In genomic region chr10:70137927-70138883, GRCh38 we compare ENCODE assay signal across 18 cellular contexts. TPM values are rescaled to one million over a fixed set of nuclear protein-coding genes. Genes with fewer than 3 reads are reported as not detected.
A peak's percentile ranks its signal among the peaks of the same experiment; 100 is the strongest.
DNase-seq lines count a peak whose midpoint lies in the region; ATAC-seq, FAIRE-seq and TF ChIP-seq lines count a peak whose summit lies in the region.
"Had no signal": no experiment of that assay in that cellular context is flagged by ENCODE, and none has a peak within 500 bp of the region (broad histone marks: within the 10 kb centered on the region; RNA-seq: fewer than 3 reads in every experiment).

No MANE protein-coding gene starts in this region.

- ATAC-seq in left colon, result peak; percentile 86
- ATAC-seq: stimulated activated naive CD8-positive, alpha-beta T cell treated with anti-CD3 and anti-CD28 coated beads, Interleukin-15, Interleukin-2, amounts not matched to agents 100 U/mL and 50 U/mL, for 24 hours had no signal

- H3K9me3 ChIP-seq in stomach, result no peaks in the 10 kb centered on the region
- H3K9me3 ChIP-seq in MG63, result no peaks in the 10 kb centered on the region

- no peak for FAIRE-seq in bronchial epithelial cell (lab: Jason Lieb, UNC)
- FAIRE-seq: colon, GM12892, H1 had no signal

- H3K4me3 ChIP-seq in bronchial epithelial cell (ENCODE audit: low read depth, low read length) (no peak overlapping the region), stomach (no peak overlapping the region), MG63 (no peak overlapping the region)

- TF ChIP-seq CTCF in bronchial epithelial cell (IDR thresholded peaks at IDR 0.05; ENCODE audit: insufficient read depth, low read length, severe bottlenecking), result no peak
- TF ChIP-seq CTCF in stomach (IDR thresholded peaks at IDR 0.05), result no peak

- peak overlapping the region in 4 of 5 donors; percentile 35 to 62 (median 51) for H3K27ac ChIP-seq in stomach
- H3K27ac ChIP-seq: brain microvascular endothelial cell had no signal

- intact Hi-C loops in left colon (cut with DNase I, micrococcal nuclease), result no loop called here
- intact Hi-C loops in stomach (cut with DNase I; ENCODE audit: low total_unique reads), result no loop called here

- TF ChIP-seq POLR2A in stomach (IDR thresholded peaks at IDR 0.05), result no peak

- H3K4me1 ChIP-seq in stomach, result peaks cover 0 to 14% (median 5%) of the 10 kb centered on the region in 4 donors

- H3K36me3 ChIP-seq in bronchial epithelial cell (ENCODE audit: control insufficient read depth, insufficient read depth, low read length) (peaks cover 2% of the 10 kb centered on the region), stomach (peaks cover 6 to 27% (median 12%) of the 10 kb centered on the region in 4 donors), MG63 (peaks cover 20% of the 10 kb centered on the region)

- WGBS in stomach, 5 donors, result 62 to 79% (median 69%) methylated on average over 14 of the region's 14 CpGs

- H3K27me3 ChIP-seq in bronchial epithelial cell (ENCODE audit: control insufficient read depth, insufficient read depth, low read length) (no peaks in the 10 kb centered on the region), stomach (no peaks in the 10 kb centered on the region), MG63 (no peaks in the 10 kb centered on the region)
- H3K27me3 ChIP-seq: brain microvascular endothelial cell had no signal

- no peak for TF ChIP-seq RAD21 in Ishikawa (IDR thresholded peaks at IDR 0.05; ENCODE audit: low read depth)

- DNase-seq in bronchial epithelial cell (ENCODE audit: low read depth), result peak; percentile 33
- DNase-seq in left colon, result peak; percentile 70 to 80
- DNase-seq in stomach, result peak; percentile 30
- no peak for DNase-seq in NCI-H187 (lab: John Stamatoyannopoulos, UW)
- no peak for DNase-seq in NK-92 treated with Interleukin-12 subunit alpha and Interleukin-12 subunit beta, amount 100 ng/mL, for 24 hours (lab: John Stamatoyannopoulos, UW)
- no peak for DNase-seq in MG63
- DNase-seq: activated CD4-positive, alpha-beta T cell treated with anti-CD3 and anti-CD28 coated beads for 1 hour; brain microvascular endothelial cell; endodermal cell; naive B cell; NCI-H2081 treated with DMSO at 0.1 percent for 48 hours; NCI-H510A treated with DMSO at 0.1 percent for 48 hours; stimulated activated CD4-positive, alpha-beta T cell treated with anti-CD3 and anti-CD28 coated beads, Interleukin-4, amount 100 ng/mL, for 1 hour; stimulated activated naive CD8-positive, alpha-beta T cell treated with anti-CD3 and anti-CD28 coated beads, Interleukin-15, Interleukin-2, amounts not matched to agents 100 U/mL and 50 U/mL, for 24 hours had no signal

- TF ChIP-seq EP300 in Ishikawa (IDR thresholded peaks at IDR 0.05; ENCODE audit: borderline replicate concordance) (no peak), stomach (IDR thresholded peaks at IDR 0.05) (no peak)

TF ChIP-seq in Ishikawa, 13 proteins besides CTCF, POLR2A, EP300 and RAD21:
- TF ChIP-seq CREB1 (IDR thresholded peaks at IDR 0.05; ENCODE audit: low read depth) (no peak), USF1 (IDR thresholded peaks at IDR 0.05) (peak; percentile 49), MAX (IDR thresholded peaks at IDR 0.05) (0 out of 2 replicates have a peak, but pooled peaks have one; percentile 42), TEAD4 (IDR thresholded peaks at IDR 0.05) (no peak), TCF12 (IDR thresholded peaks at IDR 0.05; ENCODE audit: low read depth) (0 out of 2 replicates have a peak, but pooled peaks have one; percentile 23)

RNA-seq across cellular contexts. Expression of gene AIFM2, which starts 5.6 kb away (rescaled TPM):
- total RNA-seq in bronchial epithelial cell (14.7 and 26.6 TPM in 2 replicates), left colon (10 to 100 TPM; 21.8 to 32.4 TPM), stomach (10 to 100 TPM in 1 of 5 donors, 1 to 10 TPM in 4; 4.5 to 12.9 (median 5.8) TPM)
- 10 to 100 TPM in 2 of 3 donors, 1 to 10 TPM in 1; 6.3 to 14.5 (median 10.6) TPM for polyA plus RNA-seq in stomach
- 20.7 and 21.8 TPM in 2 replicates for total RNA-seq in MG63 (2014; rRNA removed; shearing (Covaris generic); ENCODE audit: low replicate concordance)

RNA-seq across cellular contexts. Expression of gene TYSND1, which starts 8.3 kb away (rescaled TPM):
- total RNA-seq in bronchial epithelial cell (32.1 and 33.5 TPM in 2 replicates), left colon (10 to 100 TPM; 12.5 to 20.0 TPM), stomach (10 to 100 TPM in 1 of 5 donors, 1 to 10 TPM in 4; 1.2 to 79.4 (median 3.9) TPM)
- 10 to 100 TPM in 1 of 3 donors, 1 to 10 TPM in 2; 4.8 to 16.3 (median 5.5) TPM for polyA plus RNA-seq in stomach
- total RNA-seq in MG63 (2014; rRNA removed; shearing (Covaris generic); ENCODE audit: low replicate concordance), result 19.4 and 29.9 TPM in 2 replicates

RNA-seq across cellular contexts. Expression of gene SAR1A, which starts 32.1 kb away (rescaled TPM):
- total RNA-seq in bronchial epithelial cell, result 129 and 143 TPM in 2 replicates
- total RNA-seq in left colon, result 10 to 100 TPM; 81.4 to 92.6 TPM
- 100 to 1,000 TPM in 1 of 5 donors, 10 to 100 TPM in 3, 1 to 10 TPM in 1; 8.7 to 178 (median 48.0) TPM for total RNA-seq in stomach
- polyA plus RNA-seq in stomach, result 10 to 100 TPM; 23.2 to 31.0 (median 30.0) TPM
- total RNA-seq in MG63 (2014; rRNA removed; shearing (Covaris generic); ENCODE audit: low replicate concordance), result 55.6 and 67.0 TPM in 2 replicates

Comparison
In these comparisons a context has a peak if more than half of its experiments do, and no peak if none do; other contexts are left out.
1. DNase-seq: peak in bronchial epithelial cell (single experiment), left colon (2 of 2) and stomach (single experiment); none in NCI-H187 (0 of 2), NK-92 treated with Interleukin-12 subunit alpha and Interleukin-12 subunit beta, amount 100 ng/mL, for 24 hours (single experiment) and MG63 (single experiment).